13 cellular contexts compared by ENCODE assay signal in genomic region chr2:70768585-70769085, GRCh38. TPM values are rescaled to one million over a fixed set of nuclear protein-coding genes. Genes with fewer than 3 reads are reported as not detected.
A peak's percentile ranks its signal among the peaks of the same experiment; 100 is the strongest.
DNase-seq lines count a peak whose midpoint lies in the region; ATAC-seq and TF ChIP-seq lines count a peak whose summit lies in the region.
"Had no signal": no experiment of that assay in that cellular context is flagged by ENCODE, and none has a peak within 500 bp of the region (broad histone marks: within the 10 kb centered on the region; RNA-seq: fewer than 3 reads in every experiment).

No MANE protein-coding gene starts in this region.

- DNase-seq in CD8-positive, alpha-beta T cell, result no peak
- DNase-seq in activated T-helper 1 cell treated with anti-CD3 and anti-CD28 coated beads, Interleukin-12 subunit alpha, Interleukin-12 subunit beta, Interleukin-2, Interleukin-4 antibody, amounts not matched to agents 30 ng/mL and 10 ng/mL and 1 ng/mL, durations not matched to agents 14 hours and 24 hours and 36 hours (ENCODE audit: low spot score), result no peak
- DNase-seq in memory B cell (ENCODE audit: low spot score in 2 of 2) (no peak), RPMI8226 (no peak)

- intact Hi-C loops in CD8-positive, alpha-beta T cell (cut with DNase I, micrococcal nuclease), result loop anchor here in 1 of 2 experiments (5.0 kb wide), 1 partner anchor 111 kb away; no protein-coding TSS in a partner anchor
- intact Hi-C loops in activated T-helper 1 cell treated with anti-CD3 and anti-CD28 coated beads, Interleukin-12 subunit alpha, Interleukin-12 subunit beta, Interleukin-2, Interleukin-4 antibody, amounts not matched to agents 30 ng/mL and 10 ng/mL and 1 ng/mL, durations not matched to agents 14 hours and 24 hours and 36 hours (cut with micrococcal nuclease), result loop anchor here (5.0 kb wide), 2 partner anchors 111 to 466 kb away; partner anchors contain the start of gene FAM136A

- H3K27me3 Mint-ChIP-seq in CD8-positive, alpha-beta T cell (ENCODE audit: low read depth), result peaks cover 36% of the 10 kb centered on the region
- peaks cover 44% of the 10 kb centered on the region for H3K27me3 Mint-ChIP-seq in activated T-helper 1 cell treated with anti-CD3 and anti-CD28 coated beads, Interleukin-12 subunit alpha, Interleukin-12 subunit beta, Interleukin-2, Interleukin-4 antibody, amounts not matched to agents 30 ng/mL and 10 ng/mL and 1 ng/mL, durations not matched to agents 14 hours and 24 hours and 36 hours (ENCODE audit: insufficient read depth)
- peaks cover 5% of the 10 kb centered on the region for H3K27me3 Mint-ChIP-seq in memory B cell

- TF ChIP-seq CTCF in CD8-positive, alpha-beta T cell (IDR thresholded peaks at IDR 0.05), result no peak

- peaks cover 5% of the 10 kb centered on the region for H3K36me3 ChIP-seq in BLaER1
- H3K36me3 ChIP-seq in CD8-positive, alpha-beta T cell (ENCODE audit: insufficient read depth, low read length), result no peaks in the 10 kb centered on the region
- H3K36me3 ChIP-seq: neutrophil, spleen, upper lobe of left lung had no signal

- no peaks in the 10 kb centered on the region for H3K36me3 Mint-ChIP-seq in CD8-positive, alpha-beta T cell
- H3K36me3 Mint-ChIP-seq in activated T-helper 1 cell treated with anti-CD3 and anti-CD28 coated beads, Interleukin-12 subunit alpha, Interleukin-12 subunit beta, Interleukin-2, Interleukin-4 antibody, amounts not matched to agents 30 ng/mL and 10 ng/mL and 1 ng/mL, durations not matched to agents 14 hours and 24 hours and 36 hours (ENCODE audit: low read depth), result peaks cover 2% of the 10 kb centered on the region
- peaks cover under 1% of the 10 kb centered on the region for H3K36me3 Mint-ChIP-seq in memory B cell

- H3K9me3 ChIP-seq in BLaER1, result peaks cover 8% of the 10 kb centered on the region
- no peaks in the 10 kb centered on the region for H3K9me3 ChIP-seq in CD8-positive, alpha-beta T cell (ENCODE audit: low read length)
- H3K9me3 ChIP-seq: neutrophil, upper lobe of left lung had no signal

- H3K4me3 Mint-ChIP-seq in CD8-positive, alpha-beta T cell, result peak overlapping the region; percentile 82
- peak overlapping the region; percentile 85 for H3K4me3 Mint-ChIP-seq in activated T-helper 1 cell treated with anti-CD3 and anti-CD28 coated beads, Interleukin-12 subunit alpha, Interleukin-12 subunit beta, Interleukin-2, Interleukin-4 antibody, amounts not matched to agents 30 ng/mL and 10 ng/mL and 1 ng/mL, durations not matched to agents 14 hours and 24 hours and 36 hours
- H3K4me3 Mint-ChIP-seq in memory B cell, result peak overlapping the region; percentile 81

- no peaks in the 10 kb centered on the region for H3K27me3 ChIP-seq in BLaER1
- H3K27me3 ChIP-seq in CD8-positive, alpha-beta T cell (ENCODE audit: insufficient read depth, low read length), result no peaks in the 10 kb centered on the region

- peaks cover 23% of the 10 kb centered on the region for H3K4me1 ChIP-seq in BLaER1
- peaks cover 9% of the 10 kb centered on the region for H3K4me1 ChIP-seq in CD8-positive, alpha-beta T cell (ENCODE audit: insufficient read depth, low read length)
- H3K4me1 ChIP-seq: foreskin keratinocyte had no signal

- POLR2A ChIA-PET in CD8-positive, alpha-beta T cell (lab: Charles Lee), result interaction anchor here (1.1 kb wide), 1 partner anchor 10 kb away, joined by 3 read pairs; no protein-coding TSS in a partner anchor

- no peak overlapping the region for H3K9ac ChIP-seq in BLaER1

- H4K20me1 ChIP-seq in BLaER1, result peaks cover 23% of the 10 kb centered on the region

- no peak overlapping the region for H3K27ac ChIP-seq in BLaER1
- no peak overlapping the region for H3K27ac ChIP-seq in CD8-positive, alpha-beta T cell (ENCODE audit: low read depth, low read length)
- H3K27ac ChIP-seq: foreskin keratinocyte, neutrophil had no signal

- H3K4me2 ChIP-seq in BLaER1, result peak overlapping the region; percentile 54

- no peaks in the 10 kb centered on the region for H3K9me3 Mint-ChIP-seq in CD8-positive, alpha-beta T cell
- H3K9me3 Mint-ChIP-seq in activated T-helper 1 cell treated with anti-CD3 and anti-CD28 coated beads, Interleukin-12 subunit alpha, Interleukin-12 subunit beta, Interleukin-2, Interleukin-4 antibody, amounts not matched to agents 30 ng/mL and 10 ng/mL and 1 ng/mL, durations not matched to agents 14 hours and 24 hours and 36 hours, result no peaks in the 10 kb centered on the region
- peaks cover under 1% of the 10 kb centered on the region for H3K9me3 Mint-ChIP-seq in memory B cell

- 0 out of 2 replicates have a peak overlapping the region, but pooled peaks have one; percentile 83 for H3K4me3 ChIP-seq in BLaER1
- H3K4me3 ChIP-seq in CD8-positive, alpha-beta T cell (ENCODE audit: low read depth, low read length), result no peak overlapping the region

- ATAC-seq in CD8-positive, alpha-beta T cell, result no peak
- ATAC-seq in memory B cell (ENCODE audit: low read depth), result no peak
- no peak for ATAC-seq in GM18858 (IDR thresholded peaks at IDR 0.05; ENCODE audit: unreplicated experiment)
- ATAC-seq in HG03045 (IDR thresholded peaks at IDR 0.05; ENCODE audit: unreplicated experiment), result no peak
- no peak for ATAC-seq in GM18873 (IDR thresholded peaks at IDR 0.05; ENCODE audit: low FRiP score, unreplicated experiment)

- CTCF ChIA-PET in CD8-positive, alpha-beta T cell (lab: Charles Lee), result interaction anchor here (0.6 to 1.6 kb wide), 14 partner anchors 10 to 416 kb away, joined by 3 to 7 read pairs (median 4); no protein-coding TSS in a partner anchor

- no peak overlapping the region for H3K27ac Mint-ChIP-seq in CD8-positive, alpha-beta T cell
- peak overlapping the region; percentile 53 for H3K27ac Mint-ChIP-seq in activated T-helper 1 cell treated with anti-CD3 and anti-CD28 coated beads, Interleukin-12 subunit alpha, Interleukin-12 subunit beta, Interleukin-2, Interleukin-4 antibody, amounts not matched to agents 30 ng/mL and 10 ng/mL and 1 ng/mL, durations not matched to agents 14 hours and 24 hours and 36 hours
- H3K27ac Mint-ChIP-seq in memory B cell, result peak overlapping the region; percentile 90

- H3K4me1 Mint-ChIP-seq in CD8-positive, alpha-beta T cell (ENCODE audit: low read depth), result peaks cover 14% of the 10 kb centered on the region
- peaks cover 26% of the 10 kb centered on the region for H3K4me1 Mint-ChIP-seq in activated T-helper 1 cell treated with anti-CD3 and anti-CD28 coated beads, Interleukin-12 subunit alpha, Interleukin-12 subunit beta, Interleukin-2, Interleukin-4 antibody, amounts not matched to agents 30 ng/mL and 10 ng/mL and 1 ng/mL, durations not matched to agents 14 hours and 24 hours and 36 hours (ENCODE audit: low read depth)
- H3K4me1 Mint-ChIP-seq in memory B cell, result peaks cover 13% of the 10 kb centered on the region

RNA-seq across cellular contexts. Expression of gene ADD2, which starts 0.6 kb away (rescaled TPM):
- 1 to 10 TPM; 2.5 to 3.0 TPM for total RNA-seq in CD8-positive, alpha-beta T cell
- total RNA-seq in activated T-helper 1 cell treated with anti-CD3 and anti-CD28 coated beads, Interleukin-12 subunit alpha, Interleukin-12 subunit beta, Interleukin-2, Interleukin-4 antibody, amounts not matched to agents 30 ng/mL and 10 ng/mL and 1 ng/mL, durations not matched to agents 14 hours and 24 hours and 36 hours, result 6.9 and 9.0 TPM in 2 replicates

RNA-seq across cellular contexts. Expression of gene FIGLA, which starts 21.8 kb away (rescaled TPM):
- total RNA-seq in CD8-positive, alpha-beta T cell, result not detected
- total RNA-seq in activated T-helper 1 cell treated with anti-CD3 and anti-CD28 coated beads, Interleukin-12 subunit alpha, Interleukin-12 subunit beta, Interleukin-2, Interleukin-4 antibody, amounts not matched to agents 30 ng/mL and 10 ng/mL and 1 ng/mL, durations not matched to agents 14 hours and 24 hours and 36 hours, result not detected in 2 replicates
- total RNA-seq: foreskin keratinocyte, PC-3, spleen, upper lobe of left lung had no signal

RNA-seq across cellular contexts. Expression of gene CLEC4F, which starts 51.8 kb away (rescaled TPM):
- total RNA-seq in CD8-positive, alpha-beta T cell, result not detected
- 0.10 TPM in 1 of 2 replicates, not detected in the other for total RNA-seq in activated T-helper 1 cell treated with anti-CD3 and anti-CD28 coated beads, Interleukin-12 subunit alpha, Interleukin-12 subunit beta, Interleukin-2, Interleukin-4 antibody, amounts not matched to agents 30 ng/mL and 10 ng/mL and 1 ng/mL, durations not matched to agents 14 hours and 24 hours and 36 hours
- total RNA-seq: foreskin keratinocyte, PC-3 had no signal
